In genomic region chr5:7852542-7852941, GRCh38 we compare ENCODE assay signal across 18 cellular contexts. TPM values are rescaled to one million over a fixed set of nuclear protein-coding genes. Genes with fewer than 3 reads are reported as not detected.
DNase-seq lines count a peak whose midpoint lies in the region; ATAC-seq and TF ChIP-seq lines count a peak whose summit lies in the region.
"Had no signal": no experiment of that assay in that cellular context is flagged by ENCODE, and none has a peak within 500 bp of the region (broad histone marks: within the 10 kb centered on the region; RNA-seq: fewer than 3 reads in every experiment).

No MANE protein-coding gene starts in this region.

- H3K4me1 Mint-ChIP-seq in activated T-cell treated with anti-CD3 and anti-CD28 coated beads, Interleukin-2, amount 50 U/mL, for 72 hours (ENCODE audit: low read depth), result peaks cover 21% of the 10 kb centered on the region
- peaks cover 20% of the 10 kb centered on the region for H3K4me1 Mint-ChIP-seq in T-helper 17 cell

- peaks cover 2 to 3% of the 10 kb centered on the region in 2 donors for H3K36me3 Mint-ChIP-seq in activated T-cell treated with anti-CD3 and anti-CD28 coated beads, Interleukin-2, amount 50 U/mL, for 72 hours (ENCODE audit: insufficient read depth in 2 of 2)
- H3K36me3 Mint-ChIP-seq in T-helper 17 cell (ENCODE audit: low read depth), result no peaks in the 10 kb centered on the region
- H3K36me3 Mint-ChIP-seq: CD4-positive, CD25-positive, alpha-beta regulatory T cell had no signal

- no peaks in the 10 kb centered on the region for H3K27me3 ChIP-seq in prostate gland (replicated peaks; ENCODE audit: insufficient read depth)

- H3K9me3 ChIP-seq in T-helper 17 cell (ENCODE audit: control insufficient read depth, low read length, poor library complexity, severe bottlenecking), result peaks cover 3% of the 10 kb centered on the region
- no peaks in the 10 kb centered on the region for H3K9me3 ChIP-seq in prostate gland
- H3K9me3 ChIP-seq: gastrocnemius medialis had no signal

- TF ChIP-seq CTCF in fibroblast of villous mesenchyme (IDR thresholded peaks at IDR 0.05; ENCODE audit: insufficient read depth, low read depth, low read length) (no peak), prostate gland (IDR thresholded peaks at IDR 0.05) (no peak)

- intact Hi-C loops in prostate gland (cut with DNase I), result loop anchor here (10.0 kb wide), 1 partner anchor 1088 kb away; no protein-coding TSS in a partner anchor

- H3K4me3 ChIP-seq in fibroblast of villous mesenchyme (ENCODE audit: low read depth, low read length) (no peak overlapping the region), prostate gland (no peak overlapping the region)
- H3K4me3 ChIP-seq: gastrocnemius medialis, SJSA1 had no signal

- 77% methylated on average over 1 of the region's 1 CpG for WGBS in prostate gland

- H3K36me3 ChIP-seq in prostate gland, result no peaks in the 10 kb centered on the region
- H3K36me3 ChIP-seq: gastrocnemius medialis, SJSA1 had no signal

- no peak for DNase-seq in activated T-cell treated with anti-CD3 and anti-CD28 coated beads, Interleukin-2, amount 50 U/mL, for 72 hours
- no peak for DNase-seq in activated T-cell treated with anti-CD3 and anti-CD28 coated beads, Interleukin-2, amount 50 U/mL, for 48 hours
- no peak for DNase-seq in T-helper 17 cell
- DNase-seq in fibroblast of villous mesenchyme (ENCODE audit: low read depth), result peak; percentile 41
- DNase-seq in prostate gland (ENCODE audit: low spot score), result no peak
- DNase-seq in NCI-H748 (lab: John Stamatoyannopoulos, UW; ENCODE audit: unreplicated experiment), result no peak
- no peak for DNase-seq in DMS79 treated with DMSO at 0.1 percent for 48 hours (lab: John Stamatoyannopoulos, UW)
- no peak for DNase-seq in left lobe of liver (ENCODE audit: low spot score)
- DNase-seq: 8988T; activated effector memory CD4-positive, alpha-beta T cell treated with Interleukin-2 at 50 U/mL for 16 hours; caudate nucleus; gastrocnemius medialis; NCI-H1048 had no signal

- H3K4me1 ChIP-seq in prostate gland (replicated peaks), result no peaks in the 10 kb centered on the region

- no peak for ATAC-seq in activated T-cell treated with anti-CD3 and anti-CD28 coated beads, Interleukin-2, amount 50 U/mL, for 72 hours (replicated peaks in 1 of 2)
- ATAC-seq in T-helper 17 cell (no peak), left lobe of liver (no peak)
- ATAC-seq: activated CD8-positive, alpha-beta T cell treated with anti-CD3 and anti-CD28 coated beads for 36 hours; gastrocnemius medialis had no signal

- peak overlapping the region; percentile 44 to 76 for H3K27ac ChIP-seq in prostate gland
- H3K27ac ChIP-seq: gastrocnemius medialis, SJSA1 had no signal

- TF ChIP-seq POLR2A in prostate gland (IDR thresholded peaks at IDR 0.05), result no peak

- H3K27me3 Mint-ChIP-seq in activated T-cell treated with anti-CD3 and anti-CD28 coated beads, Interleukin-2, amount 50 U/mL, for 72 hours (ENCODE audit: low read depth), result peaks cover 18% of the 10 kb centered on the region
- H3K27me3 Mint-ChIP-seq in T-helper 17 cell, result peaks cover 12% of the 10 kb centered on the region

- no peak overlapping the region for H3K27ac Mint-ChIP-seq in activated T-cell treated with anti-CD3 and anti-CD28 coated beads, Interleukin-2, amount 50 U/mL, for 72 hours
- H3K27ac Mint-ChIP-seq in T-helper 17 cell, result peak overlapping the region; percentile 30
- H3K27ac Mint-ChIP-seq: activated CD8-positive, alpha-beta T cell treated with anti-CD3 and anti-CD28 coated beads for 36 hours had no signal

- H3K9me3 Mint-ChIP-seq in activated T-cell treated with anti-CD3 and anti-CD28 coated beads, Interleukin-2, amount 50 U/mL, for 72 hours, result peaks cover 2% of the 10 kb centered on the region in 2 donors
- H3K9me3 Mint-ChIP-seq: activated CD8-positive, alpha-beta T cell treated with anti-CD3 and anti-CD28 coated beads for 36 hours had no signal

- H3K4me3 Mint-ChIP-seq in activated T-cell treated with anti-CD3 and anti-CD28 coated beads, Interleukin-2, amount 50 U/mL, for 72 hours, result peak overlapping the region; percentile 23 to 28
- peak overlapping the region; percentile 87 for H3K4me3 Mint-ChIP-seq in T-helper 17 cell
- H3K4me3 Mint-ChIP-seq: activated CD8-positive, alpha-beta T cell treated with anti-CD3 and anti-CD28 coated beads for 36 hours had no signal

RNA-seq across cellular contexts. Expression of gene CFAP90, which starts 1.6 kb away (rescaled TPM):
- not detected for total RNA-seq in activated T-cell treated with anti-CD3 and anti-CD28 coated beads, Interleukin-2, amount 50 U/mL, for 72 hours
- not detected for total RNA-seq in T-helper 17 cell
- not detected in 2 replicates for total RNA-seq in fibroblast of villous mesenchyme
- total RNA-seq in prostate gland, result 1 to 10 TPM in 1 of 2 donors, under 1 TPM in 1; 0.87 to 1.1 TPM
- 0.48 TPM for total RNA-seq in left lobe of liver
- total RNA-seq: activated CD8-positive, alpha-beta T cell treated with anti-CD3 and anti-CD28 coated beads for 36 hours; CD4-positive, CD25-positive, alpha-beta regulatory T cell; Daoy; gastrocnemius medialis; mononuclear cell; SJSA1 had no signal

RNA-seq across cellular contexts. Expression of gene FASTKD3, which starts 16.3 kb away (rescaled TPM):
- total RNA-seq in activated T-cell treated with anti-CD3 and anti-CD28 coated beads, Interleukin-2, amount 50 U/mL, for 72 hours, result 10 to 100 TPM in 1 of 2 donors, 1 to 10 TPM in 1; 8.5 to 12.3 TPM
- total RNA-seq in T-helper 17 cell (1 to 10 TPM; 4.9 to 5.5 TPM), fibroblast of villous mesenchyme (11.3 and 22.0 TPM in 2 replicates), prostate gland (10 to 100 TPM in 1 of 2 donors, 1 to 10 TPM in 1; 9.7 to 10.7 TPM), left lobe of liver (3.7 TPM)

RNA-seq across cellular contexts. Expression of gene MTRR, which starts 16.4 kb away (rescaled TPM):
- 10 to 100 TPM; 65.0 to 67.6 TPM for total RNA-seq in activated T-cell treated with anti-CD3 and anti-CD28 coated beads, Interleukin-2, amount 50 U/mL, for 72 hours
- total RNA-seq in T-helper 17 cell (100 to 1,000 TPM; 101 to 106 TPM), fibroblast of villous mesenchyme (33.2 and 41.5 TPM in 2 replicates), prostate gland (10 to 100 TPM; 34.5 to 64.6 TPM), left lobe of liver (29.1 TPM)
